22 cellular contexts compared by ENCODE assay signal in the genomic region with DNA sequence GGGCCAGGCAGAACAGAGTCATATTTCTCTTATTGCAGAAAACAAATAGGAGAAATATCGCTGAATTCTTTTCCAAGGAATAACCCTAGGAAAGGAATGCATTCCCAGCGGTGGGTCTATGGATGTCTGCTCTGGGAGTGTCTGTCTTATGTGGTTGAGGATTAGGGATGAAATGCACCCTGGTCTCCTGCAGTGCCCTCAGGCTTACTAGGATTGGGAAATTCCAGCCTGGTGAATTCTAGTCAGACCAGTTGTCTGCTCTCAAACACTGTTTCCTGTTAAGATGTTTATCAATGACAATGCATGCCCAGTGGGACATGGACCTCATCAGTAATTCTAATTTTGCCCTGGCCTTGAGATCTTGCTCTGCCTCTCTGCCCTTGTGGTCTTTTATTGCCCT.
DNase-seq lines count a peak whose midpoint lies in the region; ATAC-seq, FAIRE-seq and TF ChIP-seq lines count a peak whose summit lies in the region.
"Had no signal": no experiment of that assay in that cellular context is flagged by ENCODE, and none has a peak within 500 bp of the region (broad histone marks: within the 10 kb centered on the region; RNA-seq: fewer than 3 reads in every experiment).

No MANE protein-coding gene starts in this region.

- FAIRE-seq in GM12892 (lab: Jason Lieb, UNC), result no peak
- FAIRE-seq: HTR-8/SVneo had no signal

- H4K20me1 ChIP-seq in neural progenitor cell (ENCODE audit: low read depth), result no peaks in the 10 kb centered on the region

- H3K4me2 ChIP-seq in neural progenitor cell, result no peak overlapping the region
- H3K4me2 ChIP-seq: KMS-11 had no signal

- H3K79me2 ChIP-seq in neural progenitor cell (ENCODE audit: low read depth), result no peaks in the 10 kb centered on the region

- no peaks in the 10 kb centered on the region for H3K27me3 ChIP-seq in neural progenitor cell

- no peak for TF ChIP-seq POLR2A in GM12892 (IDR thresholded peaks at IDR 0.05; ENCODE audit: low read depth, low read length)

- no peak overlapping the region for H3K4me3 Mint-ChIP-seq in neural progenitor cell
- H3K4me3 Mint-ChIP-seq in effector memory CD8-positive, alpha-beta T cell, result no peak overlapping the region
- H3K4me3 Mint-ChIP-seq: CD8-positive, alpha-beta T cell had no signal

- H3K36me3 ChIP-seq in neural progenitor cell, result peaks cover 7% of the 10 kb centered on the region

- H3K27ac Mint-ChIP-seq in neural progenitor cell, result peak overlapping the region; percentile 72
- no peak overlapping the region for H3K27ac Mint-ChIP-seq in effector memory CD8-positive, alpha-beta T cell
- H3K27ac Mint-ChIP-seq: CD8-positive, alpha-beta T cell had no signal

- no peak for ATAC-seq in effector memory CD8-positive, alpha-beta T cell (replicated peaks)
- ATAC-seq: CD8-positive, alpha-beta T cell had no signal

- H3K9me3 ChIP-seq in neural progenitor cell (ENCODE audit: low read depth), result no peaks in the 10 kb centered on the region

- H3K9ac ChIP-seq in neural progenitor cell, result no peak overlapping the region
- H3K9ac ChIP-seq: KMS-11 had no signal

- no peak overlapping the region for H3K27ac ChIP-seq in neural progenitor cell
- H3K27ac ChIP-seq: KMS-11 had no signal

- H3K4me1 ChIP-seq in neural progenitor cell, result no peaks in the 10 kb centered on the region

- H2AFZ ChIP-seq in neural progenitor cell (replicated peaks), result no peak overlapping the region

- peaks cover 58% of the 10 kb centered on the region for H3K9me3 Mint-ChIP-seq in neural progenitor cell
- H3K9me3 Mint-ChIP-seq in effector memory CD8-positive, alpha-beta T cell, result peaks cover 25 to 41% of the 10 kb centered on the region in 2 donors

- peaks cover 9% of the 10 kb centered on the region for H3K36me3 Mint-ChIP-seq in neural progenitor cell
- H3K36me3 Mint-ChIP-seq in effector memory CD8-positive, alpha-beta T cell (ENCODE audit: insufficient read depth), result no peaks in the 10 kb centered on the region
- H3K36me3 Mint-ChIP-seq: CD8-positive, alpha-beta T cell had no signal

- peaks cover 6% of the 10 kb centered on the region for H3K4me1 Mint-ChIP-seq in neural progenitor cell
- no peaks in the 10 kb centered on the region for H3K4me1 Mint-ChIP-seq in effector memory CD8-positive, alpha-beta T cell (ENCODE audit: low read depth in 2 of 2)

- H3K4me3 ChIP-seq in epithelial cell of esophagus (ENCODE audit: low read length) (no peak overlapping the region), neural progenitor cell (no peak overlapping the region)

- DNase-seq in HT1080 (ENCODE audit: low read depth), result peak; percentile 52
- peak; percentile 0 for DNase-seq in RPMI7951 (ENCODE audit: low read depth)
- DNase-seq in epithelial cell of esophagus (ENCODE audit: low read depth), result peak; percentile 22
- no peak for DNase-seq in neural progenitor cell (ENCODE audit: low spot score)
- no peak for DNase-seq in GM12892 (ENCODE audit: insufficient read length)
- no peak for DNase-seq in COR-L47 (lab: John Stamatoyannopoulos, UW)
- no peak for DNase-seq in stimulated activated naive CD4-positive, alpha-beta T cell treated with Interleukin-2 at 50 U/mL for 16 hours (lab: John Stamatoyannopoulos, UW)
- DNase-seq in effector memory CD8-positive, alpha-beta T cell, result no peak
- DNase-seq: C1 segment of cervical spinal cord; CD8-positive, alpha-beta T cell; EL; HCEC 1CT; IMR-90; NCI-H1105; NCI-H1694; NCI-H2081; NCI-H2171 treated with DMSO at 0.1 percent for 48 hours; NCI-H524 treated with DMSO at 0.1 percent for 48 hours; OCI-M1; Right ventricle myocardium superior had no signal

- peaks cover 9% of the 10 kb centered on the region for H3K27me3 Mint-ChIP-seq in neural progenitor cell (ENCODE audit: insufficient read depth, low read depth)
- no peaks in the 10 kb centered on the region for H3K27me3 Mint-ChIP-seq in effector memory CD8-positive, alpha-beta T cell

- no peak for TF ChIP-seq CTCF in epithelial cell of esophagus (IDR thresholded peaks at IDR 0.05; ENCODE audit: insufficient read depth, low read depth, low read length, missing control alignments)
- no peak for TF ChIP-seq CTCF in neural progenitor cell (IDR thresholded peaks at IDR 0.05)

- no peaks in the 10 kb centered on the region for H3F3A ChIP-seq in neural progenitor cell (ENCODE audit: low read depth)

Comparison
In these comparisons a context has a peak if more than half of its experiments do, and no peak if none do; other contexts are left out.
1. DNase-seq: peak in HT1080 (single experiment), RPMI7951 (single experiment) and epithelial cell of esophagus (single experiment); none in neural progenitor cell (single experiment), GM12892 (single experiment), COR-L47 (single experiment), stimulated activated naive CD4-positive, alpha-beta T cell treated with Interleukin-2 at 50 U/mL for 16 hours (single experiment) and effector memory CD8-positive, alpha-beta T cell (0 of 3).